ENCODE assay signal across 9 cellular contexts in the genomic region with DNA sequence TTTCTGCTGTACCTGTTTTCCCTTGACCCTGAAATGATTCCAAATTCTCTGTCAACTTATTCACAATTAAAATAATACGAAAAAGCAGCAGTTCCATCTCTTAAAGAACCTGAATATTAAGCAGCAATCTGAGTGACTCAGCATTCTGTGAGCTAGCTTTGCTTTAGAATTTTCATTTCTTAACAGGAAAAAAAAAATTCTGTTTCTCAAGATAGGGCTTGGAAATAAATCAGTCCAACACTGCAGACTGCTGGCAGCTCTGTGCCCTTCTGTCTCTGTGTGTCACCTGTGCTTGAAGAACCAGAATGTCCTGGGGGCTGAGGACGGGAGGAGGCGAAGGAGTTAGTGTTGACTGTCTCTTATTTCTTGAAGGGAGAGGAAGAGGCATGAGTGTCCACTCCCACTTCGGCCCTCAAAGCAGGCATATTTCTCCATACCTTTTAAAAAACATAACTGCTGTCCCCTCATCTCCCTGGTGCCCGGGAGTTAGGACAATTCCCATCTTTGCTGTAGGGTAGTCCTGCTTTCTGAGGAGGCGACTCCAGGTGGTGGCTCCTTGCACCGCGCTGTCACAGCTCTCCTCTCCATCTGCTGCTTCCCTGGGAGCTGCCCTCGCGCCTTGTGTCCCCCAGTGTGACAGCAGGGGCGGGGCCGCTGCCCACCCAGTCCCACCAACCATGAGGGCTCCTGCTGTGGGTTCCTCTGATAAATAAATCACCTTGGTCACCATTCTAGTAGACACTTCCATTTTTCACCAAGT.
A peak's percentile ranks its signal among the peaks of the same experiment; 100 is the strongest.
DNase-seq lines count a peak whose midpoint lies in the region; ATAC-seq and TF ChIP-seq lines count a peak whose summit lies in the region.
"Had no signal": no experiment of that assay in that cellular context is flagged by ENCODE, and none has a peak within 500 bp of the region (broad histone marks: within the 10 kb centered on the region; RNA-seq: fewer than 3 reads in every experiment).

No MANE protein-coding gene starts in this region.

- H3K4me1 Mint-ChIP-seq in osteocyte (ENCODE audit: unreplicated experiment) (peaks cover 30% of the 10 kb centered on the region), nephron progenitor cell (no peaks in the 10 kb centered on the region)
- H3K4me1 Mint-ChIP-seq in CD4-positive, alpha-beta memory T cell, result no peaks in the 10 kb centered on the region

- CTCF ChIA-PET in CD4-positive, alpha-beta memory T cell (lab: Charles Lee; ENCODE audit: partially characterized antibody), result no interaction called here

- H3K9me3 Mint-ChIP-seq in osteocyte (ENCODE audit: unreplicated experiment), result no peaks in the 10 kb centered on the region
- no peaks in the 10 kb centered on the region for H3K9me3 Mint-ChIP-seq in nephron progenitor cell
- no peaks in the 10 kb centered on the region for H3K9me3 Mint-ChIP-seq in CD4-positive, alpha-beta memory T cell

- no peak overlapping the region for H3K4me3 ChIP-seq in DND-41 (ENCODE audit: low read depth in 1 of 2, low read length in 2 of 2)
- no peak overlapping the region for H3K4me3 ChIP-seq in OCI-LY3 (ENCODE audit: low read length)
- H3K4me3 ChIP-seq in epithelial cell of esophagus (ENCODE audit: low read length), result no peak overlapping the region
- H3K4me3 ChIP-seq in CD4-positive, alpha-beta memory T cell (ENCODE audit: low read length in 2 of 2), result no peak overlapping the region

- H3K27ac ChIP-seq in DND-41 (ENCODE audit: low read length) (no peak overlapping the region), OCI-LY3 (ENCODE audit: low read length) (no peak overlapping the region)
- H3K27ac ChIP-seq in CD4-positive, alpha-beta memory T cell (ENCODE audit: low read depth, low read length), result no peak overlapping the region

- ATAC-seq in DND-41 (ENCODE audit: insufficient read depth, low read depth), result no peak

- POLR2A ChIA-PET in CD4-positive, alpha-beta memory T cell (lab: Charles Lee; ENCODE audit: partially characterized antibody), result no interaction called here

- H3K27me3 ChIP-seq in DND-41 (ENCODE audit: insufficient read depth, low read length, poor library complexity), result no peaks in the 10 kb centered on the region
- H3K27me3 ChIP-seq in OCI-LY3 (ENCODE audit: low read depth, low read length), result peaks cover 12% of the 10 kb centered on the region; the same call in 1 of the 2 replicates
- H3K27me3 ChIP-seq in CD4-positive, alpha-beta memory T cell (ENCODE audit: insufficient read depth, low read length), result no peaks in the 10 kb centered on the region

- intact Hi-C loops in CD4-positive, alpha-beta memory T cell (cut with micrococcal nuclease), result no loop called here

- H3K36me3 Mint-ChIP-seq in osteocyte (ENCODE audit: unreplicated experiment) (peaks cover 2% of the 10 kb centered on the region), nephron progenitor cell (ENCODE audit: low read depth) (no peaks in the 10 kb centered on the region)
- no peaks in the 10 kb centered on the region for H3K36me3 Mint-ChIP-seq in CD4-positive, alpha-beta memory T cell

- DNase-seq in DND-41 (no peak), epithelial cell of esophagus (ENCODE audit: low read depth) (peak; percentile 54), osteocyte (ENCODE audit: extremely low spot score, unreplicated experiment) (no peak), AG20443 (ENCODE audit: low spot score) (no peak), nephron progenitor cell (no peak), GM19238 (ENCODE audit: insufficient read length, low spot score) (no peak)
- DNase-seq in CD4-positive, alpha-beta memory T cell, result no peak
- DNase-seq: activated CD4-positive, alpha-beta T cell treated with anti-CD3 and anti-CD28 coated beads for 4 hours had no signal

- H3K4me3 Mint-ChIP-seq in osteocyte (ENCODE audit: unreplicated experiment) (no peak overlapping the region), nephron progenitor cell (no peak overlapping the region)
- H3K4me3 Mint-ChIP-seq in CD4-positive, alpha-beta memory T cell, result no peak overlapping the region

- H2AFZ ChIP-seq in DND-41 (ENCODE audit: low read depth, low read length) (no peak overlapping the region), OCI-LY3 (ENCODE audit: low read depth, low read length) (no peak overlapping the region)

- H3K36me3 ChIP-seq in DND-41 (ENCODE audit: insufficient read depth, low read length), result no peaks in the 10 kb centered on the region
- H3K36me3 ChIP-seq in OCI-LY3 (replicated peaks; ENCODE audit: low read depth, low read length), result no peaks in the 10 kb centered on the region
- H3K36me3 ChIP-seq in CD4-positive, alpha-beta memory T cell (ENCODE audit: insufficient read depth, low read length), result no peaks in the 10 kb centered on the region

- H3K27me3 Mint-ChIP-seq in osteocyte (ENCODE audit: unreplicated experiment), result no peaks in the 10 kb centered on the region
- H3K27me3 Mint-ChIP-seq in nephron progenitor cell (ENCODE audit: low read depth, poor library complexity), result peaks cover 22% of the 10 kb centered on the region
- peaks cover 7 to 8% of the 10 kb centered on the region in 2 donors for H3K27me3 Mint-ChIP-seq in CD4-positive, alpha-beta memory T cell

- no peak overlapping the region for H3K9ac ChIP-seq in DND-41 (ENCODE audit: low read depth, low read length)
- no peak overlapping the region for H3K9ac ChIP-seq in OCI-LY3 (ENCODE audit: low read length)

- H3K79me2 ChIP-seq in DND-41 (ENCODE audit: insufficient read depth, low read length), result no peaks in the 10 kb centered on the region
- no peaks in the 10 kb centered on the region for H3K79me2 ChIP-seq in OCI-LY3 (ENCODE audit: low read length)

- H3K27ac Mint-ChIP-seq in osteocyte (ENCODE audit: unreplicated experiment) (peak overlapping the region; percentile 66), nephron progenitor cell (no peak overlapping the region)
- H3K27ac Mint-ChIP-seq in CD4-positive, alpha-beta memory T cell, result peak overlapping the region in 1 of 7 donors; percentile 32

- TF ChIP-seq CTCF in DND-41 (IDR thresholded peaks at IDR 0.05; ENCODE audit: borderline replicate concordance, extremely low read depth, low read length, poor library complexity, severe bottlenecking) (peak; percentile 17), OCI-LY3 (IDR thresholded peaks at IDR 0.05; ENCODE audit: low read depth, low read length) (0 out of 2 replicates have a peak, but pooled peaks have one; percentile 11), epithelial cell of esophagus (IDR thresholded peaks at IDR 0.05; ENCODE audit: insufficient read depth, low read depth, low read length, missing control alignments) (peak; percentile 51), osteocyte (IDR thresholded peaks at IDR 0.05) (peak; percentile 40), nephron progenitor cell (IDR thresholded peaks at IDR 0.05) (no peak)

- H3K9me3 ChIP-seq in DND-41 (ENCODE audit: insufficient read depth, low read length, severe bottlenecking) (no peaks in the 10 kb centered on the region), OCI-LY3 (ENCODE audit: insufficient read depth, low read length) (no peaks in the 10 kb centered on the region)
- no peaks in the 10 kb centered on the region for H3K9me3 ChIP-seq in CD4-positive, alpha-beta memory T cell (ENCODE audit: control insufficient read depth in 1 of 2, low read length in 2 of 2)

- H3K4me1 ChIP-seq in DND-41 (ENCODE audit: insufficient read depth, low read length), result no peaks in the 10 kb centered on the region
- H3K4me1 ChIP-seq in OCI-LY3 (ENCODE audit: low read length), result no peaks in the 10 kb centered on the region
- H3K4me1 ChIP-seq in CD4-positive, alpha-beta memory T cell (ENCODE audit: insufficient read depth, low read length), result no peaks in the 10 kb centered on the region

- H3K4me2 ChIP-seq in DND-41 (ENCODE audit: insufficient read depth, low read length) (no peak overlapping the region), OCI-LY3 (ENCODE audit: low read length) (no peak overlapping the region)

- H4K20me1 ChIP-seq in DND-41 (ENCODE audit: insufficient read depth, low read length), result no peaks in the 10 kb centered on the region
- no peaks in the 10 kb centered on the region for H4K20me1 ChIP-seq in OCI-LY3 (ENCODE audit: insufficient read depth, low read length)
